1 cellular context compared by ENCODE assay signal in the genomic region with DNA sequence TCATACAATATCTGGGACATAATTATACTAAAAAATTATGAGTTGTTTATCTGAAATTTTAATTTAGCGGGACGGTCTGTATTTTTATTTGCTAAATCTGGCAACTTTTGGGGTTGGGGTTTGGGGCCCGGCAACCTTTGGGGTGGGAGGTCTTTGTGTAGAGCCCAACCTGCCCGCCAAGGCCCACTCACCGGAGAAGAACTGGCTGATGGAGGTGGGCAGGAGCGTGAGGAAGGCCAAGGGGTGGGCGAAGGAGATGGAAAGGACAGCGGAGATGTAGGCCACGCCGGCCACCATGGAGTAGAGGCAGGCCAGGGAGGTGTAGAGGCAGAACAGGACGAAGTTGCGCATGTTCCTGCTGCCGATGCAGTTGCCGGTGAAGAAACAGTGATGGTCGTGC.
TF ChIP-seq lines count a peak whose summit lies in the region.

No MANE protein-coding gene starts in this region.

TF ChIP-seq in HCT116, 20 proteins besides CTCF, POLR2A, EP300 and RAD21:
- no peak for TF ChIP-seq EGR1 (IDR thresholded peaks at IDR 0.05; ENCODE audit: low read depth)
- no peak for TF ChIP-seq SRF (IDR thresholded peaks at IDR 0.05; ENCODE audit: low read depth)
- TF ChIP-seq, protein P1, sequence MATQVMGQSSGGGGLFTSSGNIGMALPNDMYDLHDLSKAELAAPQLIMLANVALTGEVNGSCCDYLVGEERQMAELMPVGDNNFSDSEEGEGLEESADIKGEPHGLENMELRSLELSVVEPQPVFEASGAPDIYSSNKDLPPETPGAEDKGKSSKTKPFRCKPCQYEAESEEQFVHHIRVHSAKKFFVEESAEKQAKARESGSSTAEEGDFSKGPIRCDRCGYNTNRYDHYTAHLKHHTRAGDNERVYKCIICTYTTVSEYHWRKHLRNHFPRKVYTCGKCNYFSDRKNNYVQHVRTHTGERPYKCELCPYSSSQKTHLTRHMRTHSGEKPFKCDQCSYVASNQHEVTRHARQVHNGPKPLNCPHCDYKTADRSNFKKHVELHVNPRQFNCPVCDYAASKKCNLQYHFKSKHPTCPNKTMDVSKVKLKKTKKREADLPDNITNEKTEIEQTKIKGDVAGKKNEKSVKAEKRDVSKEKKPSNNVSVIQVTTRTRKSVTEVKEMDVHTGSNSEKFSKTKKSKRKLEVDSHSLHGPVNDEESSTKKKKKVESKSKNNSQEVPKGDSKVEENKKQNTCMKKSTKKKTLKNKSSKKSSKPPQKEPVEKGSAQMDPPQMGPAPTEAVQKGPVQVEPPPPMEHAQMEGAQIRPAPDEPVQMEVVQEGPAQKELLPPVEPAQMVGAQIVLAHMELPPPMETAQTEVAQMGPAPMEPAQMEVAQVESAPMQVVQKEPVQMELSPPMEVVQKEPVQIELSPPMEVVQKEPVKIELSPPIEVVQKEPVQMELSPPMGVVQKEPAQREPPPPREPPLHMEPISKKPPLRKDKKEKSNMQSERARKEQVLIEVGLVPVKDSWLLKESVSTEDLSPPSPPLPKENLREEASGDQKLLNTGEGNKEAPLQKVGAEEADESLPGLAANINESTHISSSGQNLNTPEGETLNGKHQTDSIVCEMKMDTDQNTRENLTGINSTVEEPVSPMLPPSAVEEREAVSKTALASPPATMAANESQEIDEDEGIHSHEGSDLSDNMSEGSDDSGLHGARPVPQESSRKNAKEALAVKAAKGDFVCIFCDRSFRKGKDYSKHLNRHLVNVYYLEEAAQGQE (IDR thresholded peaks at IDR 0.05; ENCODE audit: low read depth) = no peak
- TF ChIP-seq, protein P2, sequence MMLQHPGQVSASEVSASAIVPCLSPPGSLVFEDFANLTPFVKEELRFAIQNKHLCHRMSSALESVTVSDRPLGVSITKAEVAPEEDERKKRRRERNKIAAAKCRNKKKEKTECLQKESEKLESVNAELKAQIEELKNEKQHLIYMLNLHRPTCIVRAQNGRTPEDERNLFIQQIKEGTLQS (IDR thresholded peaks at IDR 0.05) = no peak
- no peak for TF ChIP-seq POLR2AphosphoS5 (IDR thresholded peaks at IDR 0.05; ENCODE audit: low read depth, low read length)
